ENCODE assay signal across 8 cellular contexts in the genomic region with DNA sequence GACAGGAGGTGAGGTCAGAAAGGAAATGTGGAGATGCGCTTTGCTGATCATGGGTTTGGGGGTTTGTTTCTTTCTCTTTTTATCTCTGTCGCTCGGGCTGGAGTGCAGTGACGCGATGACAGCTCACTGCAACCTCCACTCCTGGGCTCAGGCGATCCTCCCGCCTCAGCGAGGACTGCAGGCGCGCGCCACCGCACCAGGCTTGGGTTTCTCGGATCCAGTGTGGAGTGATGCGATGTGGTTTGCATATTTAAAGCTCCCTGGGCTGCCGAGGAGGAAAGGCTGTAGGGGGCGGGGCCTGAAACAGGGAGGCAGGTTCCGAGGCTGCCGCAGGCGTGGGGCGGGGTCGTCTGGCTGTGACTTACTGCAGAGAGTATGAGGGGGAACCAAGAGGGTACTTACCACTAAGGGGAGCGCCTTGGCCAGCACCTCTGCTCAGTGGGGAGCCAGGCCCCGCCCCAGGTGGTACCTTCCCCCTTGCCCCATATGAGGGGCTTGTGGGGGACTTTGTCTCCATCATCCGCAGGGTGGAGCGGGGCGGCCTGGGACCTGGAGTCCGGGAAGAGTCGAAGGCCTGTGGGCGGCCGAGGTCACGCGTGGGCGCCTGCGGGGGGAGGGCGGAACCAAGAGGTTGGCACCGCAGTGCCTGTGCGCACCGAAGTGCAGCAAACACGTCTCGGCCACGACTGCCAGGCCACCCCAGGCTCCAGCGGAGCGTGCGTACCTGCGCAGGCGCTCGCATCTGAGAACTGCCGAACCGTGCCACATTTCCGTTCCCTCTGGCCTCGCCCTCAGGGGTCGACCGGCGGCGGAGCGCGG. TPM values are rescaled to one million over a fixed set of nuclear protein-coding genes. Genes with fewer than 3 reads are reported as not detected.
A peak's percentile ranks its signal among the peaks of the same experiment; 100 is the strongest.
DNase-seq lines count a peak whose midpoint lies in the region; ATAC-seq and TF ChIP-seq lines count a peak whose summit lies in the region.

No MANE protein-coding gene starts in this region.

- H3K27ac ChIP-seq in esophagus squamous epithelium: peak overlapping the region in 2 of 4 donors; percentile 16 to 25

- peaks cover 0 to 13% (median 0%) of the 10 kb centered on the region in 4 donors for H3K27me3 ChIP-seq in esophagus squamous epithelium

- H3K4me3 ChIP-seq in GM12864 (ENCODE audit: low read depth, low read length): peak overlapping the region; percentile 39
- H3K4me3 ChIP-seq in esophagus squamous epithelium: peak overlapping the region; percentile 3 to 51 (median 22)

- H3K4me1 Mint-ChIP-seq in activated CD8-positive, alpha-beta T cell treated with anti-CD3 and anti-CD28 coated beads for 36 hours (ENCODE audit: low read depth): peaks cover 36% of the 10 kb centered on the region

- H3K9me3 ChIP-seq in esophagus squamous epithelium: no peaks in the 10 kb centered on the region

- H3K27ac Mint-ChIP-seq in activated CD8-positive, alpha-beta T cell treated with anti-CD3 and anti-CD28 coated beads for 36 hours: peak overlapping the region; percentile 67

- peak overlapping the region; percentile 61 for H3K4me3 Mint-ChIP-seq in activated CD8-positive, alpha-beta T cell treated with anti-CD3 and anti-CD28 coated beads for 36 hours

- no peaks in the 10 kb centered on the region for H3K36me3 Mint-ChIP-seq in activated CD8-positive, alpha-beta T cell treated with anti-CD3 and anti-CD28 coated beads for 36 hours (ENCODE audit: low read depth)

- POLR2A ChIA-PET in activated CD8-positive, alpha-beta T cell treated with anti-CD3 and anti-CD28 coated beads for 36 hours (lab: Charles Lee): interaction anchor here (1.1 to 2.4 kb wide), 4 partner anchors 29 to 274 kb away, joined by 3 to 9 read pairs (median 4); a partner anchor contains a TSS

- peaks cover 17 to 38% (median 24%) of the 10 kb centered on the region in 3 donors for H3K4me1 ChIP-seq in esophagus squamous epithelium

- ATAC-seq in HG02852 (IDR thresholded peaks at IDR 0.05; ENCODE audit: unreplicated experiment) (peak; percentile 47), HG03280 (IDR thresholded peaks at IDR 0.05; ENCODE audit: unreplicated experiment) (no peak), GM18870 (IDR thresholded peaks at IDR 0.05; ENCODE audit: unreplicated experiment) (no peak)
- ATAC-seq in activated CD8-positive, alpha-beta T cell treated with anti-CD3 and anti-CD28 coated beads for 36 hours: peak; percentile 65

- no peaks in the 10 kb centered on the region for H3K36me3 ChIP-seq in esophagus squamous epithelium

- WGBS in esophagus squamous epithelium, 2 donors: 33 to 59% methylated on average over 16 to 20 of the region's 57 CpGs

- DNase-seq in GM12864 (ENCODE audit: low read depth): no peak
- DNase-seq in activated CD8-positive, alpha-beta T cell treated with anti-CD3 and anti-CD28 coated beads for 36 hours: peak; percentile 70
- DNase-seq in esophagus squamous epithelium (lab: John Stamatoyannopoulos, UW): no peak
- DNase-seq in stimulated activated CD4-positive, alpha-beta T cell treated with anti-CD3 and anti-CD28 coated beads, Interleukin-1b, Interleukin-23, amount 100 ng/mL, for 48 hours: peak; percentile 40
- DNase-seq in HuH-7 (ENCODE audit: low spot score): no peak

- TF ChIP-seq POLR2A in esophagus squamous epithelium (IDR thresholded peaks at IDR 0.05): no peak

- no peak for TF ChIP-seq CTCF in GM12864 (IDR thresholded peaks at IDR 0.05; ENCODE audit: low read depth, low read length, missing control alignments)
- no peak for TF ChIP-seq CTCF in activated CD8-positive, alpha-beta T cell treated with anti-CD3 and anti-CD28 coated beads for 36 hours (IDR thresholded peaks at IDR 0.05)
- TF ChIP-seq CTCF in esophagus squamous epithelium (IDR thresholded peaks at IDR 0.05): no peak

- CTCF ChIA-PET in activated CD8-positive, alpha-beta T cell treated with anti-CD3 and anti-CD28 coated beads for 36 hours (lab: Charles Lee): interaction anchor here (0.8 to 4.1 kb wide), 5 partner anchors 12 to 110 kb away, joined by 3 to 16 read pairs (median 7); a partner anchor contains a TSS

- no peaks in the 10 kb centered on the region for H3K9me3 Mint-ChIP-seq in activated CD8-positive, alpha-beta T cell treated with anti-CD3 and anti-CD28 coated beads for 36 hours

- H3K27me3 Mint-ChIP-seq in activated CD8-positive, alpha-beta T cell treated with anti-CD3 and anti-CD28 coated beads for 36 hours: no peaks in the 10 kb centered on the region

- intact Hi-C loops in activated CD8-positive, alpha-beta T cell treated with anti-CD3 and anti-CD28 coated beads for 36 hours (cut with micrococcal nuclease): no loop called here
- intact Hi-C loops in esophagus squamous epithelium (cut with DNase I): no loop called here

RNA-seq across cellular contexts. Expression of a gene that starts 12.7 kb away (rescaled TPM):
- total RNA-seq in activated CD8-positive, alpha-beta T cell treated with anti-CD3 and anti-CD28 coated beads for 36 hours: 10 to 100 TPM; 33.8 to 34.3 TPM
- total RNA-seq in esophagus squamous epithelium: 10 to 100 TPM; 14.3 to 26.2 (median 20.0) TPM

RNA-seq across cellular contexts. Expression of a gene that starts 28.3 kb away (rescaled TPM):
- total RNA-seq in activated CD8-positive, alpha-beta T cell treated with anti-CD3 and anti-CD28 coated beads for 36 hours: 10 to 100 TPM; 36.6 to 38.0 TPM
- 10 to 100 TPM; 21.8 to 39.2 (median 35.3) TPM for total RNA-seq in esophagus squamous epithelium

Comparison
In these comparisons a context has a peak if more than half of its experiments do, and no peak if none do; other contexts are left out.
1. DNase-seq: peak in activated CD8-positive, alpha-beta T cell treated with anti-CD3 and anti-CD28 coated beads for 36 hours (single experiment) and stimulated activated CD4-positive, alpha-beta T cell treated with anti-CD3 and anti-CD28 coated beads, Interleukin-1b, Interleukin-23, amount 100 ng/mL, for 48 hours (single experiment); none in GM12864 (single experiment), esophagus squamous epithelium (single experiment) and HuH-7 (single experiment).
2. ATAC-seq: peak in HG02852 (single experiment) and activated CD8-positive, alpha-beta T cell treated with anti-CD3 and anti-CD28 coated beads for 36 hours (single experiment); none in HG03280 (single experiment) and GM18870 (single experiment).